21 cellular contexts compared by ENCODE assay signal in the genomic region with DNA sequence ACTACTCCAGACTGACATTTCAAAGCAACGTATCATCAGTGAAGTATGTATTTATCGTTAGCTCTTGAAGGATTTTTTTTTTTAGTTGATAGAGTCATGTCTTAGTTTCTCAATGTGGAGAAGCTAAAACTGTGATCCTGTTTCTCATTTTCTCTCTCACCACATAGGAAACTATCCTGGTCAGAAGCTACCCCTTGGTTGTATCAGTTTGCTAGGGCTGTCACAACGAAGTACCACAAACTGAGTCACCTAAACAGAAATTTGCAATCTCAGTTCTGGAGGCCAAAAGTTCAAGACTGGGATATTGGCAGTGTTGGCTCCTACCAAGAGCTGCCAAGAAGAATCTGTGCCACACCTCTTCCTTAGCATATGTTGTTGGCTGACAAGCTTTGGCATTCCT.
A peak's percentile ranks its signal among the peaks of the same experiment; 100 is the strongest.
DNase-seq lines count a peak whose midpoint lies in the region; ATAC-seq, FAIRE-seq and TF ChIP-seq lines count a peak whose summit lies in the region.
"Had no signal": no experiment of that assay in that cellular context is flagged by ENCODE, and none has a peak within 500 bp of the region (broad histone marks: within the 10 kb centered on the region; RNA-seq: fewer than 3 reads in every experiment).

No MANE protein-coding gene starts in this region.

- no peaks in the 10 kb centered on the region for H3K4me1 ChIP-seq in breast epithelium
- H3K4me1 ChIP-seq: A549; BLaER1 treated with 17β-estradiol and CSF1 and Interleukin-3, amounts not matched to agents 10 nM and 100 nM; Caco-2 had no signal

- peak; percentile 18 for FAIRE-seq in bronchial epithelial cell (lab: Jason Lieb, UNC)
- FAIRE-seq: A549, D721Med, G401.6 had no signal

- H3K4me3 Mint-ChIP-seq in MCF 10A (ENCODE audit: unreplicated experiment), result no peak overlapping the region
- no peak overlapping the region for H3K4me3 Mint-ChIP-seq in activated T-helper 17 cell treated with anti-CD3 and anti-CD28 coated beads, Interleukin-2, amount 50 U/mL, for 72 hours
- H3K4me3 Mint-ChIP-seq: B cell; CD4-positive, alpha-beta T cell; CD8-positive, alpha-beta T cell had no signal

- CTCF ChIA-PET in MCF 10A (lab: Yijun Ruan, JAX), result interaction anchor here (0.6 kb wide), 1 partner anchor 17 kb away, joined by 3 read pairs; no protein-coding TSS in a partner anchor

- intact Hi-C loops in MCF 10A (cut with micrococcal nuclease), result no loop called here
- intact Hi-C loops in breast epithelium (cut with DNase I; ENCODE audit: low total_unique reads), result no loop called here

- DNase-seq in MCF 10A (ENCODE audit: unreplicated experiment) (peak; percentile 13), breast epithelium (ENCODE audit: low spot score in 2 of 2) (no peak), bronchial epithelial cell (ENCODE audit: low read depth) (no peak), NK-92 (lab: John Stamatoyannopoulos, UW; ENCODE audit: unreplicated experiment) (no peak), coronary artery (ENCODE audit: low spot score) (no peak)
- DNase-seq: AML-193; Caco-2; Calu3; CD4-positive, alpha-beta T cell; CD8-positive, alpha-beta T cell; DMS79 treated with DMSO at 0.1 percent for 48 hours; GF-D8 had no signal

- peaks cover 61% of the 10 kb centered on the region for H3K27me3 Mint-ChIP-seq in MCF 10A (ENCODE audit: insufficient read depth, unreplicated experiment)
- peaks cover 38% of the 10 kb centered on the region for H3K27me3 Mint-ChIP-seq in activated T-helper 17 cell treated with anti-CD3 and anti-CD28 coated beads, Interleukin-2, amount 50 U/mL, for 72 hours

- H3K4me1 Mint-ChIP-seq in MCF 10A (ENCODE audit: insufficient read depth, unreplicated experiment), result no peaks in the 10 kb centered on the region
- peaks cover 6% of the 10 kb centered on the region for H3K4me1 Mint-ChIP-seq in activated T-helper 17 cell treated with anti-CD3 and anti-CD28 coated beads, Interleukin-2, amount 50 U/mL, for 72 hours
- H3K4me1 Mint-ChIP-seq: B cell had no signal

- H3K27me3 ChIP-seq in breast epithelium, result no peaks in the 10 kb centered on the region
- H3K27me3 ChIP-seq in bronchial epithelial cell (ENCODE audit: control insufficient read depth, insufficient read depth, low read length), result no peaks in the 10 kb centered on the region
- H3K27me3 ChIP-seq: BLaER1 treated with 17β-estradiol and CSF1 and Interleukin-3, amounts not matched to agents 10 nM and 100 nM had no signal

- H3K27ac ChIP-seq in breast epithelium (no peak overlapping the region), coronary artery (no peak overlapping the region)
- H3K27ac ChIP-seq: 22Rv1; A549; BLaER1 treated with 17β-estradiol and CSF1 and Interleukin-3, amounts not matched to agents 10 nM and 100 nM; C4-2B had no signal

- peak; percentile 19 for ATAC-seq in activated T-helper 17 cell treated with anti-CD3 and anti-CD28 coated beads, Interleukin-2, amount 50 U/mL, for 72 hours (replicated peaks)
- ATAC-seq in GM19463 (IDR thresholded peaks at IDR 0.05; ENCODE audit: unreplicated experiment), result no peak
- ATAC-seq: A549; CD8-positive, alpha-beta T cell had no signal

- H3K36me3 ChIP-seq in breast epithelium (no peaks in the 10 kb centered on the region), bronchial epithelial cell (ENCODE audit: control insufficient read depth, insufficient read depth, low read length) (no peaks in the 10 kb centered on the region)
- H3K36me3 ChIP-seq: BLaER1 treated with 17β-estradiol and CSF1 and Interleukin-3, amounts not matched to agents 10 nM and 100 nM had no signal

- no TSS peak for BruUV-seq in MCF 10A (replicated peaks; lab: Mats Ljungman, UMichigan)

- no peaks in the 10 kb centered on the region for H3K36me3 Mint-ChIP-seq in MCF 10A (ENCODE audit: insufficient read depth, unreplicated experiment)
- no peaks in the 10 kb centered on the region for H3K36me3 Mint-ChIP-seq in activated T-helper 17 cell treated with anti-CD3 and anti-CD28 coated beads, Interleukin-2, amount 50 U/mL, for 72 hours (ENCODE audit: low read depth)
- H3K36me3 Mint-ChIP-seq: CD8-positive, alpha-beta T cell had no signal

- H3K4me3 ChIP-seq in breast epithelium, result no peak overlapping the region
- H3K4me3 ChIP-seq in bronchial epithelial cell (ENCODE audit: low read depth, low read length), result no peak overlapping the region
- no peak overlapping the region for H3K4me3 ChIP-seq in coronary artery
- H3K4me3 ChIP-seq: A549; BLaER1 treated with 17β-estradiol and CSF1 and Interleukin-3, amounts not matched to agents 10 nM and 100 nM had no signal

- H3K9me3 Mint-ChIP-seq in MCF 10A (ENCODE audit: unreplicated experiment), result peaks cover 9% of the 10 kb centered on the region
- peaks cover 9% of the 10 kb centered on the region for H3K9me3 Mint-ChIP-seq in activated T-helper 17 cell treated with anti-CD3 and anti-CD28 coated beads, Interleukin-2, amount 50 U/mL, for 72 hours

- no peak overlapping the region for H3K27ac Mint-ChIP-seq in MCF 10A (ENCODE audit: low read depth, unreplicated experiment)
- H3K27ac Mint-ChIP-seq in activated T-helper 17 cell treated with anti-CD3 and anti-CD28 coated beads, Interleukin-2, amount 50 U/mL, for 72 hours, result no peak overlapping the region
- H3K27ac Mint-ChIP-seq: B cell; CD4-positive, alpha-beta T cell; CD8-positive, alpha-beta T cell had no signal

- no peak for TF ChIP-seq POLR2A in breast epithelium (IDR thresholded peaks at IDR 0.05)

- H3K9me3 ChIP-seq in breast epithelium, result peaks cover 4 to 17% of the 10 kb centered on the region in 2 donors
- H3K9me3 ChIP-seq: A549, Caco-2 had no signal

- POLR2A ChIA-PET in MCF 10A (lab: Yijun Ruan, JAX), result interaction anchor here (0.7 kb wide), 1 partner anchor 745 kb away, joined by 3 read pairs; no protein-coding TSS in a partner anchor

- TF ChIP-seq CTCF in MCF 10A (IDR thresholded peaks at IDR 0.05; ENCODE audit: unreplicated experiment) (no peak), breast epithelium (IDR thresholded peaks at IDR 0.05) (no peak), bronchial epithelial cell (IDR thresholded peaks at IDR 0.05; ENCODE audit: insufficient read depth, low read length, severe bottlenecking) (no peak), coronary artery (IDR thresholded peaks at IDR 0.05) (no peak)
